ENCODE assay signal across 27 cellular contexts in the genomic region with DNA sequence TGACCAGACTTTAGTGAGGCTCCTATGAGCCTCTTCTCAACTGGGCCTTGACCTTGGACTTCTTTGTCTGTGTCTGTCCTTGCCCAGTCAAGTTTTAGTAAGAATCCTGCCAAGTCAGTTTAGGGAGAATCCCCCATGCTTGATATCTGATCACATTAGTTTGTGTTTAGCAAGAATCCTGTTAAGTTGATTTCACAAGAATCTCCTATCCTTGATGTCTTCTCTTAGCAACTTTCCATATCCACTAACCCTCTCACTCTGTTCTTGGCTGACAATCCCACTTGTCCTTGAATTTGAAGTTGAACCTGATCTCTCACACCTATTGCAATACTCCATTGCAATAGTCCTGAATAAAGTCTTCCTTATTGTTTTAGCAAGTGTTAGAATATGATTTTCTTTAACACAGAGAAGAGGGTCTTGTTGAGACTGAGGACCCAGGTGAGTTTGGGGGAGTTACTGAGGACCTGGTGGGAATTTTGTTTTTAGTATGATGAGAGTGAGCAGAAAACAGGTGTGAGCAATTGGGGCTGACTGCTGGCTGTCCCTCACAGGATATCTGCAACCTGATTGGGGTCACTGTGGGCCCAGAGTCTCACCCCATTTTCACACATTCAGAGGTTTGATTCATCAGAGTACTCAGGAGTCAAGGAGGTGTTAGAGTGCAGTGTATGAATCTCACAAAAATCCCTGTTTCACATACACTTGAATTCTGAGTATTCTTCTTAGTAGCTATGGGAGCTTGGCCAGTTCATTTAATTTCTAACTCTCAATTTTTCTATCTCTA. TPM values are rescaled to one million over a fixed set of nuclear protein-coding genes. Genes with fewer than 3 reads are reported as not detected.
"Had no signal": no experiment of that assay in that cellular context is flagged by ENCODE, and none has a peak within 500 bp of the region (broad histone marks: within the 10 kb centered on the region; RNA-seq: fewer than 3 reads in every experiment).

No MANE protein-coding gene starts in this region.

- DNase-seq: activated CD4-positive, alpha-beta memory T cell treated with anti-CD3 and anti-CD28 coated beads, Interleukin-2, amount 10 ng/mL, durations not matched to agents 7 days and 5 days; activated CD4-positive, alpha-beta T cell treated with anti-CD3 and anti-CD28 coated beads, Interleukin-2, amount 10 ng/mL, durations not matched to agents 7 days and 5 days; activated CD4-positive, CD25-positive, alpha-beta regulatory T cell treated with anti-CD3 and anti-CD28 coated beads, Interleukin-2, amount 50 U/mL, for 72 hours; activated CD8-positive, alpha-beta memory T cell treated with anti-CD3 and anti-CD28 coated beads, Interleukin-2, amount 50 U/mL, for 48 hours; activated gamma-delta T cell treated with Interleukin-2 at 50 U/mL for 16 hours; activated naive CD4-positive, alpha-beta T cell treated with anti-CD3 and anti-CD28 coated beads, Interleukin-2, amount 50 U/mL, for 16 hours; activated T-cell treated with anti-CD3 and anti-CD28 coated beads, Interleukin-2, amount 50 U/mL, for 4 hours; effector memory CD8-positive, alpha-beta T cell; kidney; left colon; midbrain; naive thymus-derived CD4-positive, alpha-beta T cell; nucleus accumbens; psoas muscle; spleen; stimulated activated naive CD4-positive, alpha-beta T cell treated with Interleukin-2 at 50 U/mL for 16 hours; T-helper 17 cell; T1000 had no signal

- ATAC-seq: activated T-cell treated with anti-CD3 and anti-CD28 coated beads, Interleukin-2, amount 50 U/mL, for 4 hours; activated T-helper 17 cell treated with anti-CD3 and anti-CD28 coated beads, Interleukin-2, amount 50 U/mL, for 72 hours; effector memory CD8-positive, alpha-beta T cell; gastroesophageal sphincter; left colon; naive thymus-derived CD4-positive, alpha-beta T cell; psoas muscle; T-helper 17 cell had no signal

- H3K9me3 Mint-ChIP-seq: activated CD4-positive, alpha-beta memory T cell treated with anti-CD3 and anti-CD28 coated beads, Interleukin-2, amount 10 ng/mL, durations not matched to agents 7 days and 5 days; activated CD4-positive, alpha-beta T cell treated with anti-CD3 and anti-CD28 coated beads, Interleukin-2, amount 10 ng/mL, durations not matched to agents 7 days and 5 days; activated T-cell treated with anti-CD3 and anti-CD28 coated beads, Interleukin-2, amount 50 U/mL, for 4 hours; activated T-helper 17 cell treated with anti-CD3 and anti-CD28 coated beads, Interleukin-2, amount 50 U/mL, for 72 hours; central memory CD8-positive, alpha-beta T cell; effector memory CD8-positive, alpha-beta T cell; neural crest cell had no signal

- H3K9ac ChIP-seq: parathyroid adenoma had no signal

- H3K4me1 Mint-ChIP-seq: activated CD4-positive, alpha-beta memory T cell treated with anti-CD3 and anti-CD28 coated beads, Interleukin-2, amount 10 ng/mL, durations not matched to agents 7 days and 5 days; activated CD4-positive, alpha-beta T cell treated with anti-CD3 and anti-CD28 coated beads, Interleukin-2, amount 10 ng/mL, durations not matched to agents 7 days and 5 days; activated T-helper 17 cell treated with anti-CD3 and anti-CD28 coated beads, Interleukin-2, amount 50 U/mL, for 72 hours; central memory CD8-positive, alpha-beta T cell; naive thymus-derived CD4-positive, alpha-beta T cell; neural crest cell; T-helper 17 cell had no signal

- H3K27ac ChIP-seq: coronary artery, gastroesophageal sphincter, hepatocyte, parathyroid adenoma, psoas muscle, right atrium auricular region, spleen had no signal

- H3K27ac Mint-ChIP-seq: activated CD4-positive, alpha-beta memory T cell treated with anti-CD3 and anti-CD28 coated beads, Interleukin-2, amount 10 ng/mL, durations not matched to agents 7 days and 5 days; activated CD4-positive, alpha-beta T cell treated with anti-CD3 and anti-CD28 coated beads, Interleukin-2, amount 10 ng/mL, durations not matched to agents 7 days and 5 days; activated T-helper 17 cell treated with anti-CD3 and anti-CD28 coated beads, Interleukin-2, amount 50 U/mL, for 72 hours; effector memory CD8-positive, alpha-beta T cell; naive thymus-derived CD4-positive, alpha-beta T cell; T-helper 17 cell had no signal

- H3K4me1 ChIP-seq: parathyroid adenoma, psoas muscle, right atrium auricular region had no signal

- H3K4me2 ChIP-seq: hepatocyte had no signal

- H2AFZ ChIP-seq: hepatocyte, parathyroid adenoma had no signal

- H3K9me3 ChIP-seq: gastroesophageal sphincter, psoas muscle, right atrium auricular region, tibial nerve had no signal

- H3K4me3 Mint-ChIP-seq: activated CD4-positive, alpha-beta memory T cell treated with anti-CD3 and anti-CD28 coated beads, Interleukin-2, amount 10 ng/mL, durations not matched to agents 7 days and 5 days; activated CD4-positive, alpha-beta T cell treated with anti-CD3 and anti-CD28 coated beads, Interleukin-2, amount 10 ng/mL, durations not matched to agents 7 days and 5 days; activated T-cell treated with anti-CD3 and anti-CD28 coated beads, Interleukin-2, amount 50 U/mL, for 4 hours; activated T-helper 17 cell treated with anti-CD3 and anti-CD28 coated beads, Interleukin-2, amount 50 U/mL, for 72 hours; central memory CD8-positive, alpha-beta T cell; effector memory CD8-positive, alpha-beta T cell; naive thymus-derived CD4-positive, alpha-beta T cell; neural crest cell; T-helper 17 cell had no signal

- H3K36me3 Mint-ChIP-seq: naive thymus-derived CD4-positive, alpha-beta T cell had no signal

- H3K27me3 Mint-ChIP-seq: central memory CD8-positive, alpha-beta T cell had no signal

- H3K36me3 ChIP-seq: gastroesophageal sphincter, right atrium auricular region, spleen, tibial nerve had no signal

- H3K4me3 ChIP-seq: coronary artery, gastroesophageal sphincter, hepatocyte, psoas muscle, right atrium auricular region, spleen, tibial nerve had no signal

- H3K27me3 ChIP-seq: gastroesophageal sphincter, hepatocyte, right atrium auricular region, tibial nerve had no signal

RNA-seq across cellular contexts. Expression of a gene that starts 39.9 kb away (rescaled TPM):
- total RNA-seq: activated CD4-positive, alpha-beta T cell treated with anti-CD3 and anti-CD28 coated beads, Interleukin-2, amount 10 ng/mL, durations not matched to agents 7 days and 5 days; activated T-helper 17 cell treated with anti-CD3 and anti-CD28 coated beads, Interleukin-2, amount 50 U/mL, for 72 hours; naive thymus-derived CD4-positive, alpha-beta T cell; neural crest cell; T-helper 17 cell had no signal
- polyA plus RNA-seq: naive thymus-derived CD4-positive, alpha-beta T cell had no signal
